In genomic region chr1:38718031-38718430, GRCh38 we compare ENCODE assay signal across 21 cellular contexts.
"Had no signal": no experiment of that assay in that cellular context is flagged by ENCODE, and none has a peak within 500 bp of the region (broad histone marks: within the 10 kb centered on the region; RNA-seq: fewer than 3 reads in every experiment).

No MANE protein-coding gene starts in this region.

- DNase-seq: dermis blood vessel endothelial cell; effector CD4-positive, alpha-beta T cell; effector memory CD4-positive, alpha-beta T cell; erythroblast; esophagus squamous epithelium; foreskin fibroblast; foreskin melanocyte; gastrocnemius medialis; glutamatergic neuron; head of caudate nucleus; heart right ventricle; hippocampal formation; left cardiac atrium; left lung; left ventricle myocardium superior; lower lobe of right lung; mesenchymal stem cell; mucosa of descending colon; naive B cell had no signal

- H3K36me3 Mint-ChIP-seq: mesothelial cell of epicardium, naive B cell had no signal

- H3K4me1 Mint-ChIP-seq: mesothelial cell of epicardium, naive B cell had no signal

- H3K27ac Mint-ChIP-seq: mesothelial cell of epicardium, naive B cell had no signal

- H3K4me3 Mint-ChIP-seq: mesothelial cell of epicardium, naive B cell had no signal

- ATAC-seq: esophagus mucosa, gastrocnemius medialis, heart right ventricle, left cardiac atrium, left lung, left ventricle myocardium superior, lower lobe of right lung, mucosa of descending colon had no signal
